In the genomic region with DNA sequence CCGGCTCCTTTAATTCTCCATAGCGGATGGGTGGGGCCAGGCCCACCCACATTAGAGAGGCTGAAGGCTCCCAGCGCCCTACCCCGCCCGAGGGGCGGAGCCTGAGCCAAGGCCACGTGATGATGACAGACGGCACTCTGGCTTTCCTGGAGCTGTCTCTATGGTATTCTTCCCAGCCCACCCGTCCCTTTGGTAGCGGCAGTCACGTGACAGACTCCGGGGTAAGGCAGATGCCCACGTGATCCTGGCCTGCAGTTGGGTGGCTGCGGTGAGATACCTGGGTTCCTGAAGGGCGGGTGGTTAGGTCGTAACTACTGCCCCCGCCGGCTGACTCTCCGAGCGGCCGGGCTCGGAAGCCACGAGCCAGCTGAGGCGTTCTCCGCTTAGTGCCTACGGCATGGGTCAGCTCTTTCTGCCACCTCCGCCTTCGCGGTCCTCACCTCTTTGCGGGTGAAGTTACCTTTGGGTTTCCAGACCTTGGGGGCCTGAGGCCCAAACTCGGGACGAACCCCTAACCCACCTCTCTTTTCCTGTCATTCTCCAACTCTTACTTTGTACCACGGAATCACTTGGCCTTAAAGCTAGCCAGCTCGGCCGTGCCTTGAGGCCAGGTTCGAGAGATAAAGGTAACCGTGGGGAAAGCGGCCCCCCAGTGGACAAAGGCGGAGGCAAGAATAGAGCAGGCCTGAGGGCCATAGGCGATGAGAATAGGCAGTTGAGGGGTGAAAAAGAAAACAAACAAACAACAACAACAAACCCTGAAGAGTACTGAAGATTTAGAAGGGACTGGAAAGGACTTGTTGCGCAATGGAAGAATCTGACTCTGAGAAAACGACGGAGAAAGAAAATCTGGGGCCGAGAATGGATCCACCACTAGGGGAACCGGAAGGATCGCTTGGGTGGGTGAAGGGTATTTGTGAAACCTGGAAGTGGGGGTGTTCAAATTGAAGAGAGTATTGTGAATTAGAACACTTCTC, we compare ENCODE assay signal across 8 cellular contexts. TPM values are rescaled to one million over a fixed set of nuclear protein-coding genes. Genes with fewer than 3 reads are reported as not detected.
DNase-seq lines count a peak whose midpoint lies in the region; ATAC-seq, FAIRE-seq and TF ChIP-seq lines count a peak whose summit lies in the region.

A gene with protein sequence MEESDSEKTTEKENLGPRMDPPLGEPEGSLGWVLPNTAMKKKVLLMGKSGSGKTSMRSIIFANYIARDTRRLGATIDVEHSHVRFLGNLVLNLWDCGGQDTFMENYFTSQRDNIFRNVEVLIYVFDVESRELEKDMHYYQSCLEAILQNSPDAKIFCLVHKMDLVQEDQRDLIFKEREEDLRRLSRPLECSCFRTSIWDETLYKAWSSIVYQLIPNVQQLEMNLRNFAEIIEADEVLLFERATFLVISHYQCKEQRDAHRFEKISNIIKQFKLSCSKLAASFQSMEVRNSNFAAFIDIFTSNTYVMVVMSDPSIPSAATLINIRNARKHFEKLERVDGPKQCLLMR (plus strand): TSS at position 229 of the 977 bp plus-strand sequence. CDS start 579 bp downstream, at position 808.

- H4K20me1 ChIP-seq in keratinocyte (ENCODE audit: control insufficient read depth, extremely low read depth, insufficient read depth, low read length): no peaks in the 10 kb centered on the region

- peak within 1 kb of the TSS; percentile 57 to 77 (median 75) for H3K4me3 ChIP-seq in keratinocyte (ENCODE audit: control insufficient read depth in 2 of 3, extremely low read depth in 1 of 3, insufficient read depth in 2 of 3, low read depth in 1 of 3, low read length in 3 of 3)

- H3K36me3 ChIP-seq in keratinocyte (ENCODE audit: control insufficient read depth in 2 of 2, extremely low read depth in 1 of 2, insufficient read depth in 2 of 2, low read length in 2 of 2): no peaks in the 10 kb centered on the region

- peak within 1 kb of the TSS; percentile 92 for H3K9ac ChIP-seq in keratinocyte (ENCODE audit: control insufficient read depth, extremely low read depth, insufficient read depth, low read length)

- no peaks in the 10 kb centered on the region for H3K27me3 ChIP-seq in keratinocyte (ENCODE audit: control insufficient read depth, extremely low read depth, insufficient read depth, low read length)

- H3K4me2 ChIP-seq in keratinocyte (ENCODE audit: control insufficient read depth, extremely low read depth, insufficient read depth, low read depth, low read length): peak within 1 kb of the TSS; percentile 63

- no peaks in the 10 kb centered on the region for H3K9me1 ChIP-seq in keratinocyte (ENCODE audit: control insufficient read depth, extremely low read depth, insufficient read depth, low read length)

- FAIRE-seq in keratinocyte (lab: Jason Lieb, UNC): peak; percentile 60

- H3K4me1 ChIP-seq in keratinocyte (ENCODE audit: control insufficient read depth, extremely low read depth, insufficient read depth, low read length): no peaks in the 10 kb centered on the region

- H3K9me3 ChIP-seq in keratinocyte (ENCODE audit: control insufficient read depth, low read depth, low read length): no peaks in the 10 kb centered on the region

- H2AFZ ChIP-seq in keratinocyte (ENCODE audit: control insufficient read depth, low read length): peak within 1 kb of the TSS; percentile 79

- peak within 1 kb of the TSS; percentile 91 for H3K27ac ChIP-seq in keratinocyte (ENCODE audit: control insufficient read depth, insufficient read depth, low read length)

- peak; percentile 95 for DNase-seq in AG20443 (ENCODE audit: low spot score)
- peak; percentile 80 to 94 for DNase-seq in NCI-H446 (lab: John Stamatoyannopoulos, UW)
- DNase-seq in activated CD4-positive, CD25-positive, alpha-beta regulatory T cell treated with anti-CD3 and anti-CD28 coated beads, Interleukin-2, amount 50 U/mL, for 72 hours: peak; percentile 82
- DNase-seq in cerebellum (ENCODE audit: low spot score): peak; percentile 93
- peak; percentile 73 for DNase-seq in keratinocyte (ENCODE audit: low read depth, low spot score)
- DNase-seq in stimulated activated CD4-positive, alpha-beta T cell treated with anti-CD3 and anti-CD28 coated beads, Interleukin-15, amount 100 ng/mL, for 1 hour (ENCODE audit: low read depth in 1 of 2, low spot score in 1 of 2): peak; percentile 76 to 81

- peaks cover 4% of the 10 kb centered on the region for H3K79me2 ChIP-seq in keratinocyte (ENCODE audit: control insufficient read depth, insufficient read depth, low read length)

- peak; percentile 55 to 70 (median 63) for TF ChIP-seq CTCF in keratinocyte (optimal IDR thresholded peaks at IDR 0.05 in 1 of 3, IDR thresholded peaks at IDR 0.05 in 1 of 3, conservative IDR thresholded peaks at IDR 0.05 in 1 of 3; ENCODE audit: extremely low read depth in 1 of 3, insufficient read depth in 2 of 3, low read length in 3 of 3)

- dilution Hi-C loops in keratinocyte (cut with MboI; ENCODE audit: extremely low pct_ligation_motif_present, low sequenced_read_pairs): no loop called here

- ATAC-seq in GM19025 (IDR thresholded peaks at IDR 0.05; ENCODE audit: low read depth, unreplicated experiment) (peak; percentile 96), HG03342 (IDR thresholded peaks at IDR 0.05; ENCODE audit: unreplicated experiment) (peak; percentile 94)

RNA-seq across cellular contexts. Expression of the gene that starts here (rescaled TPM):
- 54.9 TPM for total RNA-seq in cerebellum
- 10.2 to 28.5 TPM (median 18.9 TPM) in 3 replicates for polyA plus RNA-seq in keratinocyte
- polyA plus RNA-seq in keratinocyte (2011; ENCODE audit: low read depth): 19.9 TPM
- 9.8 and 17.1 TPM in 2 replicates for polyA plus RNA-seq in keratinocyte (2011; cell fraction: cytosol; rRNA removed)
- 46.6 and 51.1 TPM in 2 replicates for polyA plus RNA-seq in keratinocyte (2011; cell fraction: nucleus; rRNA removed)
- polyA plus RNA-seq in keratinocyte (2012; ENCODE audit: low replicate concordance): 7.2 and 19.8 TPM in 2 replicates
- 16.9 to 20.0 TPM (median 17.4 TPM) in 3 replicates for polyA minus RNA-seq in keratinocyte
- 13.6 TPM for polyA minus RNA-seq in keratinocyte (2011; cell fraction: cytosol; rRNA and poly(A)+ RNA removed)
- polyA minus RNA-seq in keratinocyte (2011; cell fraction: nucleus; rRNA and poly(A)+ RNA removed): 9.5 and 20.5 TPM in 2 replicates

Comparison
In these comparisons a context has a peak if more than half of its experiments do, and no peak if none do; other contexts are left out.
1. Peak in every context shown above with its lines: DNase-seq, ATAC-seq, H3K4me3 ChIP-seq and H3K27ac ChIP-seq.